28 cellular contexts compared by ENCODE assay signal in genomic region chr17:15090533-15090932, GRCh38.
"Had no signal": no experiment of that assay in that cellular context is flagged by ENCODE, and none has a peak within 500 bp of the region (broad histone marks: within the 10 kb centered on the region; RNA-seq: fewer than 3 reads in every experiment).

No MANE protein-coding gene starts in this region.

- FAIRE-seq: colon, endometrium, endothelial cell of umbilical vein, frontal cortex had no signal

- DNase-seq: colonic mucosa; cortex of kidney; dermis blood vessel endothelial cell; dorsolateral prefrontal cortex; effector CD4-positive, alpha-beta T cell; effector CD8-positive, alpha-beta T cell; effector memory CD4-positive, alpha-beta T cell; effector memory CD8-positive, alpha-beta T cell; erythroblast; esophagus squamous epithelium; foreskin fibroblast; foreskin keratinocyte; foreskin melanocyte; gastrocnemius medialis; glutamatergic neuron; head of caudate nucleus; heart left ventricle; heart right ventricle had no signal

- ATAC-seq: effector memory CD8-positive, alpha-beta T cell; esophagus mucosa; foreskin keratinocyte; gastrocnemius medialis; gastroesophageal sphincter; heart left ventricle; heart right ventricle had no signal

- H3K27me3 ChIP-seq: colonic mucosa, gastrocnemius medialis, heart left ventricle, heart right ventricle had no signal

- H3K4me3 Mint-ChIP-seq: dendritic cell treated with granulocyte-macrophage colony-stimulating factor and Interleukin-4, amounts not matched to agents 40 ng/mL and 50 ng/mL, for 4 days; effector memory CD8-positive, alpha-beta T cell had no signal

- H3K27ac Mint-ChIP-seq: dendritic cell treated with granulocyte-macrophage colony-stimulating factor and Interleukin-4, amounts not matched to agents 40 ng/mL and 50 ng/mL, for 4 days; effector memory CD8-positive, alpha-beta T cell had no signal

- H3K9me3 Mint-ChIP-seq: dendritic cell treated with granulocyte-macrophage colony-stimulating factor and Interleukin-4, amounts not matched to agents 40 ng/mL and 50 ng/mL, for 4 days; effector memory CD8-positive, alpha-beta T cell had no signal

- H3K4me1 ChIP-seq: colonic mucosa, esophagus muscularis mucosa, esophagus squamous epithelium, foreskin keratinocyte, gastrocnemius medialis, gastroesophageal sphincter had no signal

- H3K4me3 ChIP-seq: colonic mucosa, coronary artery, dorsolateral prefrontal cortex, esophagus muscularis mucosa, esophagus squamous epithelium, gastrocnemius medialis, gastroesophageal sphincter, heart left ventricle, heart right ventricle had no signal

- H3K36me3 ChIP-seq: colonic mucosa, esophagus muscularis mucosa, esophagus squamous epithelium, gastrocnemius medialis, gastroesophageal sphincter, heart left ventricle, heart right ventricle had no signal

- H3K27ac ChIP-seq: colonic mucosa, coronary artery, dorsolateral prefrontal cortex, epithelial cell of prostate, esophagus muscularis mucosa, esophagus squamous epithelium, foreskin keratinocyte, gastrocnemius medialis, gastroesophageal sphincter had no signal

- H3K9me3 ChIP-seq: colonic mucosa, esophagus muscularis mucosa, esophagus squamous epithelium, gastrocnemius medialis had no signal
